ENCODE assay signal across 11 cellular contexts in genomic region chr3:154795582-154795981, GRCh38.
A peak's percentile ranks its signal among the peaks of the same experiment; 100 is the strongest.
DNase-seq lines count a peak whose midpoint lies in the region; ATAC-seq and TF ChIP-seq lines count a peak whose summit lies in the region.
"Had no signal": no experiment of that assay in that cellular context is flagged by ENCODE, and none has a peak within 500 bp of the region (broad histone marks: within the 10 kb centered on the region; RNA-seq: fewer than 3 reads in every experiment).

No MANE protein-coding gene starts in this region.

- CTCF ChIA-PET in SK-N-SH (lab: Yijun Ruan, JAX) = no interaction called here
- CTCF ChIA-PET in CD4-positive, alpha-beta T cell (lab: Charles Lee) = no interaction called here

- H3K27me3 ChIP-seq in GM23248 (replicated peaks; ENCODE audit: insufficient read depth) (no peaks in the 10 kb centered on the region), SK-N-SH (ENCODE audit: insufficient read depth) (no peaks in the 10 kb centered on the region)
- no peaks in the 10 kb centered on the region for H3K27me3 ChIP-seq in CD4-positive, alpha-beta T cell (ENCODE audit: control insufficient read depth, insufficient read depth, low read length)

- TF ChIP-seq CTCF in SK-N-SH (IDR thresholded peaks at IDR 0.05) = no peak
- no peak for TF ChIP-seq CTCF in foreskin fibroblast (IDR thresholded peaks at IDR 0.05; ENCODE audit: low read depth, low read length)
- no peak for TF ChIP-seq CTCF in CD4-positive, alpha-beta T cell (IDR thresholded peaks at IDR 0.05)

- H3K27me3 Mint-ChIP-seq in CD4-positive, alpha-beta T cell = no peaks in the 10 kb centered on the region
- H3K27me3 Mint-ChIP-seq: activated CD8-positive, alpha-beta memory T cell treated with anti-CD3 and anti-CD28 coated beads, Interleukin-2, amount 10 ng/mL, durations not matched to agents 7 days and 5 days; naive B cell had no signal

- H3K4me1 ChIP-seq in GM23248 (ENCODE audit: insufficient read depth) (peaks cover 31% of the 10 kb centered on the region), SK-N-SH (ENCODE audit: control insufficient read depth in 1 of 2, insufficient read depth in 2 of 2, low read depth in 1 of 2, low read length in 1 of 2) (peaks cover 0 to 10% of the 10 kb centered on the region in 2 experiments; a peak in 2 of 4 replicates)

- H3K4me3 ChIP-seq in GM23248 (peak overlapping the region; percentile 39; the same call in 1 of the 2 replicates), SK-N-SH (ENCODE audit: low read depth in 2 of 2, low read length in 1 of 2) (no peak overlapping the region), foreskin fibroblast (ENCODE audit: low read depth in 1 of 2, low read length in 2 of 2) (no peak overlapping the region), skeletal muscle cell (ENCODE audit: low read depth, low read length) (no peak overlapping the region)

- DNase-seq in GM23248 (peak; percentile 96), SK-N-SH (no peak), foreskin fibroblast (peak; percentile 94 to 95), skeletal muscle cell (ENCODE audit: low read depth) (peak; percentile 93)
- DNase-seq in CD4-positive, alpha-beta T cell = no peak
- DNase-seq: activated CD8-positive, alpha-beta memory T cell treated with anti-CD3 and anti-CD28 coated beads, Interleukin-2, amount 10 ng/mL, durations not matched to agents 7 days and 5 days; naive B cell; NCI-H345; T-helper 1 cell had no signal

- H3K9me3 ChIP-seq in GM23248 (ENCODE audit: low read depth) (no peaks in the 10 kb centered on the region), SK-N-SH (no peaks in the 10 kb centered on the region)
- H3K9me3 ChIP-seq in CD4-positive, alpha-beta T cell (ENCODE audit: control insufficient read depth, low read length) = no peaks in the 10 kb centered on the region

- no peaks in the 10 kb centered on the region for H3K79me2 ChIP-seq in GM23248 (ENCODE audit: insufficient read depth)
- no peaks in the 10 kb centered on the region for H3K79me2 ChIP-seq in SK-N-SH (ENCODE audit: insufficient read depth)

- peak in 1 of 2 experiments; percentile 70; a peak in 1 of 4 replicates for TF ChIP-seq EP300 in SK-N-SH (IDR thresholded peaks at IDR 0.05; ENCODE audit: borderline replicate concordance in 1 of 2, low read depth in 1 of 2, low read length in 1 of 2)

- no peak for TF ChIP-seq RAD21 in SK-N-SH (IDR thresholded peaks at IDR 0.05; ENCODE audit: low read length)

- POLR2A ChIA-PET in SK-N-SH (lab: Yijun Ruan, JAX) = no interaction called here
- POLR2A ChIA-PET in CD4-positive, alpha-beta T cell (lab: Charles Lee) = interaction anchor here (0.6 kb wide), 1 partner anchor 353 kb away, joined by 3 read pairs; no protein-coding TSS in a partner anchor

- H3K27ac ChIP-seq in GM23248 (peak overlapping the region; percentile 68), SK-N-SH (ENCODE audit: low read depth in 2 of 2, low read length in 1 of 2) (peak overlapping the region; percentile 67 to 79; a peak in 3 of 4 replicates)
- H3K27ac ChIP-seq in CD4-positive, alpha-beta T cell (ENCODE audit: low read depth, low read length) = no peak overlapping the region

- H2AFZ ChIP-seq in GM23248 (no peak overlapping the region), SK-N-SH (ENCODE audit: low read depth) (peak overlapping the region; percentile 41; the same call in 1 of the 2 replicates)

- H3K4me1 Mint-ChIP-seq in CD4-positive, alpha-beta T cell (ENCODE audit: low read depth) = no peaks in the 10 kb centered on the region
- H3K4me1 Mint-ChIP-seq: activated CD8-positive, alpha-beta memory T cell treated with anti-CD3 and anti-CD28 coated beads, Interleukin-2, amount 10 ng/mL, durations not matched to agents 7 days and 5 days had no signal

- H3K36me3 ChIP-seq in GM23248 (ENCODE audit: low read depth) (no peaks in the 10 kb centered on the region), SK-N-SH (replicated peaks in 1 of 2; ENCODE audit: control insufficient read depth in 1 of 2, insufficient read depth in 2 of 2, low read length in 1 of 2) (no peaks in the 10 kb centered on the region)

- ATAC-seq in CD4-positive, alpha-beta T cell (ENCODE audit: poor library complexity) = no peak
- ATAC-seq in GM21576 (IDR thresholded peaks at IDR 0.05; ENCODE audit: unreplicated experiment) (no peak), HG03442 (IDR thresholded peaks at IDR 0.05; ENCODE audit: unreplicated experiment) (no peak)
- ATAC-seq: activated CD8-positive, alpha-beta memory T cell treated with anti-CD3 and anti-CD28 coated beads, Interleukin-2, amount 10 ng/mL, durations not matched to agents 7 days and 5 days had no signal

- WGBS in GM23248 (ENCODE audit: low coverage in 1 of 2, low lambda C conversion rate in 2 of 2, missing lambda C conversion rate in 2 of 2), 2 experiments = 0 to 1% methylated on average over 2 of the region's 2 CpGs
- WGBS in SK-N-SH (ENCODE audit: low lambda C conversion rate) = 5% methylated on average over 2 of the region's 2 CpGs

- intact Hi-C loops in CD4-positive, alpha-beta T cell (cut with DNase I, micrococcal nuclease) = no loop called here

- no peak overlapping the region for H3K4me3 Mint-ChIP-seq in CD4-positive, alpha-beta T cell
- H3K4me3 Mint-ChIP-seq: activated CD8-positive, alpha-beta memory T cell treated with anti-CD3 and anti-CD28 coated beads, Interleukin-2, amount 10 ng/mL, durations not matched to agents 7 days and 5 days; naive B cell had no signal

- H4K20me1 ChIP-seq in GM23248 (ENCODE audit: insufficient read depth) (no peaks in the 10 kb centered on the region), SK-N-SH (ENCODE audit: insufficient read depth) (no peaks in the 10 kb centered on the region)

- H3K27ac Mint-ChIP-seq in CD4-positive, alpha-beta T cell = no peak overlapping the region
- H3K27ac Mint-ChIP-seq: activated CD8-positive, alpha-beta memory T cell treated with anti-CD3 and anti-CD28 coated beads, Interleukin-2, amount 10 ng/mL, durations not matched to agents 7 days and 5 days; naive B cell had no signal

- no peaks in the 10 kb centered on the region for H3K9me3 Mint-ChIP-seq in CD4-positive, alpha-beta T cell
- H3K9me3 Mint-ChIP-seq: naive B cell had no signal

- H3K9ac ChIP-seq in GM23248 = peak overlapping the region; percentile 7; the same call in 1 of the 2 replicates
- peak overlapping the region; percentile 37; the same call in 1 of the 2 replicates for H3K9ac ChIP-seq in SK-N-SH

- no peaks in the 10 kb centered on the region for H3K36me3 Mint-ChIP-seq in CD4-positive, alpha-beta T cell (ENCODE audit: low read depth)
- H3K36me3 Mint-ChIP-seq: activated CD8-positive, alpha-beta memory T cell treated with anti-CD3 and anti-CD28 coated beads, Interleukin-2, amount 10 ng/mL, durations not matched to agents 7 days and 5 days; naive B cell had no signal

- H3K4me2 ChIP-seq in GM23248 (ENCODE audit: unreplicated experiment) (peak overlapping the region; percentile 43), SK-N-SH (peak overlapping the region; percentile 54; the same call in 1 of the 2 replicates)

- in situ Hi-C loops in GM23248 (cut with MboI) = no loop called here

- H3K9me2 ChIP-seq in GM23248 (ENCODE audit: insufficient read depth) (no peaks in the 10 kb centered on the region), SK-N-SH (no peaks in the 10 kb centered on the region)

- peaks cover 26% of the 10 kb centered on the region for H3F3A ChIP-seq in GM23248 (ENCODE audit: insufficient read depth)
- H3F3A ChIP-seq in SK-N-SH (replicated peaks; ENCODE audit: insufficient read depth) = peaks cover 20% of the 10 kb centered on the region

TF ChIP-seq in SK-N-SH, 30 proteins besides CTCF, POLR2A, EP300 and RAD21 (continues in another document):
- TF ChIP-seq TAF1 (IDR thresholded peaks at IDR 0.05; ENCODE audit: borderline replicate concordance, low read depth, low read length) (0 out of 2 replicates have a peak, but pooled peaks have one; percentile 17), PBX3 (IDR thresholded peaks at IDR 0.05) (peak; percentile 65), FOXM1 (IDR thresholded peaks at IDR 0.05; ENCODE audit: low read depth) (peak; percentile 35; the same call in 1 of the 2 replicates), RCOR1 (IDR thresholded peaks at IDR 0.05; ENCODE audit: low read length) (no peak), FOXJ3 (CRISPR knock-in tag; IDR thresholded peaks at IDR 0.05) (no peak), RFX5 (IDR thresholded peaks at IDR 0.05; ENCODE audit: low read length) (no peak), TCF12 (IDR thresholded peaks at IDR 0.05) (peak; percentile 75), TEAD4 (IDR thresholded peaks at IDR 0.05; ENCODE audit: borderline replicate concordance, insufficient read depth) (peak; percentile 49), GATA2 (CRISPR knock-in tag; IDR thresholded peaks at IDR 0.05) (no peak), GABPA (IDR thresholded peaks at IDR 0.05; ENCODE audit: low read depth) (no peak), POLR2AphosphoS5 (IDR thresholded peaks at IDR 0.05; ENCODE audit: low read depth, low read length) (peak; percentile 20; the same call in 1 of the 2 replicates), FOSL2 (IDR thresholded peaks at IDR 0.05; ENCODE audit: borderline replicate concordance, low read depth) (peak; percentile 71; the same call in 1 of the 2 replicates), EZH2phosphoT487 (IDR thresholded peaks at IDR 0.05; ENCODE audit: borderline replicate concordance, low read depth) (no peak), MEF2A (IDR thresholded peaks at IDR 0.05; ENCODE audit: borderline replicate concordance, low read depth) (no peak), SIN3A (IDR thresholded peaks at IDR 0.05; ENCODE audit: borderline replicate concordance, low read depth, low read length) (peak; percentile 47; the same call in 1 of the 2 replicates)

Comparison
In these comparisons a context has a peak if more than half of its experiments do, and no peak if none do; other contexts are left out.
1. DNase-seq: peak in GM23248 (single experiment), foreskin fibroblast (2 of 2) and skeletal muscle cell (single experiment); none in SK-N-SH (single experiment) and CD4-positive, alpha-beta T cell (0 of 10).